22 cellular contexts compared by ENCODE assay signal in the genomic region with DNA sequence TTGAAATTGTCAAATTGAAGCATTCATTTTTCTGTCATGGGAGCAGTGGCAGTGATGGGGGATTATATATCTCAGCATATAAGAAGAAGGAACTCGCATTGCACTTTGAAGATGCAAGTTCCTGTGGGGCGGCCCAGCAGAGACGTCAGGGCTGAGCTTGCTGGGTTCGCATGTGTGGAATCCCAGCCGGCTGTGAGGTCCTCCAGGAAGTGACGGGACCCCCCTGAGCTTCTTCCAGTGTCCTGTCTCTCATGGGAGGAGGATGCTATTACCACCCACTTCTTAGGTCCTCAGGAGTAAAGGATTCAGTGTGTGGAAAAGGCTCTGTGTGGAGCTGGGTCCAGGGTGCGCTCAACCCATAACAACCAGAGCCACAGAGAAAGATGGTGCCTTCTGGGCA.
"Had no signal": no experiment of that assay in that cellular context is flagged by ENCODE, and none has a peak within 500 bp of the region (broad histone marks: within the 10 kb centered on the region; RNA-seq: fewer than 3 reads in every experiment).

No MANE protein-coding gene starts in this region.

- H3K4me1 Mint-ChIP-seq: mesothelial cell of epicardium; naive B cell; natural killer cell; stimulated activated naive B cell treated with anti-CD40 and anti-IgM and Interleukin-4, amounts not matched to agents 10 μg/mL and 1 μg/mL and 100 μg/mL, for 72 hours had no signal

- H3K9me3 Mint-ChIP-seq: mesothelial cell of epicardium, nephron progenitor cell had no signal

- H3K4me3 Mint-ChIP-seq: mesothelial cell of epicardium; natural killer cell; nephron progenitor cell; stimulated activated naive B cell treated with anti-CD40 and anti-IgM and Interleukin-4, amounts not matched to agents 10 μg/mL and 1 μg/mL and 100 μg/mL, for 72 hours had no signal

- H3K27me3 Mint-ChIP-seq: stimulated activated naive B cell treated with anti-CD40 and anti-IgM and Interleukin-4, amounts not matched to agents 10 μg/mL and 1 μg/mL and 100 μg/mL, for 72 hours had no signal

- DNase-seq: heart right ventricle; kidney glomerular epithelial cell; left cardiac atrium; lower lobe of right lung; mammary epithelial cell; naive B cell; natural killer cell; nephron progenitor cell; pancreas; posterior cingulate gyrus; right lobe of liver; stimulated activated CD4-positive, alpha-beta T cell treated with anti-CD3 and anti-CD28 coated beads, Interleukin-12 subunit alpha, Interleukin-12 subunit beta, amount 100 ng/mL, for 4 hours; stimulated activated CD4-positive, alpha-beta T cell treated with anti-CD3 and anti-CD28 coated beads, Interleukin-15, amount 100 ng/mL, for 24 hours; stimulated activated CD4-positive, alpha-beta T cell treated with anti-CD3 and anti-CD28 coated beads, Interleukin-2, amount 100 ng/mL, for 24 hours; stimulated activated CD4-positive, alpha-beta T cell treated with anti-CD3 and anti-CD28 coated beads, Interleukin-4, amount 100 ng/mL, for 1 hour; stimulated activated naive B cell treated with anti-CD40 and anti-IgM and Interleukin-4, amounts not matched to agents 10 μg/mL and 1 μg/mL and 100 μg/mL, for 72 hours; stimulated activated naive CD8-positive, alpha-beta T cell treated with anti-CD3 and anti-CD28 coated beads, Interleukin-15, Interleukin-2, amounts not matched to agents 100 U/mL and 50 U/mL, for 24 hours; stomach; testis; thyroid gland; transverse colon had no signal

- H3K27ac Mint-ChIP-seq: mesothelial cell of epicardium; naive B cell; natural killer cell; stimulated activated naive B cell treated with anti-CD40 and anti-IgM and Interleukin-4, amounts not matched to agents 10 μg/mL and 1 μg/mL and 100 μg/mL, for 72 hours had no signal

- H3K36me3 Mint-ChIP-seq: mesothelial cell of epicardium; naive B cell; natural killer cell; stimulated activated naive B cell treated with anti-CD40 and anti-IgM and Interleukin-4, amounts not matched to agents 10 μg/mL and 1 μg/mL and 100 μg/mL, for 72 hours had no signal
